Comparison of ENCODE assay signal across 16 cellular contexts in genomic region chr2:179036353-179036905, GRCh38. TPM values are rescaled to one million over a fixed set of nuclear protein-coding genes. Genes with fewer than 3 reads are reported as not detected.
"Had no signal": no experiment of that assay in that cellular context is flagged by ENCODE, and none has a peak within 500 bp of the region (broad histone marks: within the 10 kb centered on the region; RNA-seq: fewer than 3 reads in every experiment).

No MANE protein-coding gene starts in this region.

- DNase-seq: activated CD4-positive, alpha-beta T cell treated with anti-CD3 and anti-CD28 coated beads, Interleukin-2, amount 50 U/mL, for 1 hour; activated naive CD8-positive, alpha-beta T cell treated with anti-CD3 and anti-CD28 coated beads, Interleukin-2, amount 10 ng/mL, durations not matched to agents 7 days and 5 days; activated T-cell treated with anti-CD3 and anti-CD28 coated beads for 4 hours; aorta; pancreas; stimulated activated CD4-positive, alpha-beta T cell treated with anti-CD3 and anti-CD28 coated beads, Interleukin-4, amount 100 ng/mL, for 4 hours; SW 1271; T1000; thyroid gland had no signal

- H3K9me3 ChIP-seq: esophagus muscularis mucosa, heart left ventricle, pancreas, thyroid gland had no signal

- H3K27ac Mint-ChIP-seq: activated naive CD8-positive, alpha-beta T cell treated with anti-CD3 and anti-CD28 coated beads, Interleukin-2, amount 10 ng/mL, durations not matched to agents 7 days and 5 days; activated T-helper 17 cell treated with anti-CD3 and anti-CD28 coated beads, Interleukin-2, amount 50 U/mL, for 72 hours; memory B cell had no signal

- H3K36me3 ChIP-seq: esophagus muscularis mucosa, heart left ventricle, pancreas, thyroid gland had no signal

- H3K27ac ChIP-seq: esophagus muscularis mucosa, pancreas, skin epidermis, thyroid gland, VCaP had no signal

- H3K4me3 Mint-ChIP-seq: activated naive CD8-positive, alpha-beta T cell treated with anti-CD3 and anti-CD28 coated beads, Interleukin-2, amount 10 ng/mL, durations not matched to agents 7 days and 5 days; activated T-helper 17 cell treated with anti-CD3 and anti-CD28 coated beads, Interleukin-2, amount 50 U/mL, for 72 hours; memory B cell had no signal

- H3K4me3 ChIP-seq: esophagus muscularis mucosa, heart left ventricle, pancreas, skin epidermis, thyroid gland had no signal

- H3K27me3 ChIP-seq: esophagus muscularis mucosa, heart left ventricle, pancreas, thyroid gland had no signal

- H3K27me3 Mint-ChIP-seq: activated naive CD8-positive, alpha-beta T cell treated with anti-CD3 and anti-CD28 coated beads, Interleukin-2, amount 10 ng/mL, durations not matched to agents 7 days and 5 days; activated T-helper 17 cell treated with anti-CD3 and anti-CD28 coated beads, Interleukin-2, amount 50 U/mL, for 72 hours; memory B cell had no signal

- H3K4me1 ChIP-seq: pancreas, thyroid gland had no signal

- ATAC-seq: activated T-helper 17 cell treated with anti-CD3 and anti-CD28 coated beads, Interleukin-2, amount 50 U/mL, for 72 hours had no signal

RNA-seq across cellular contexts. Expression of gene CCDC141, which starts 13.5 kb away (rescaled TPM):
- total RNA-seq: bronchial epithelial cell had no signal
